1 cellular context compared by ENCODE assay signal in the genomic region with DNA sequence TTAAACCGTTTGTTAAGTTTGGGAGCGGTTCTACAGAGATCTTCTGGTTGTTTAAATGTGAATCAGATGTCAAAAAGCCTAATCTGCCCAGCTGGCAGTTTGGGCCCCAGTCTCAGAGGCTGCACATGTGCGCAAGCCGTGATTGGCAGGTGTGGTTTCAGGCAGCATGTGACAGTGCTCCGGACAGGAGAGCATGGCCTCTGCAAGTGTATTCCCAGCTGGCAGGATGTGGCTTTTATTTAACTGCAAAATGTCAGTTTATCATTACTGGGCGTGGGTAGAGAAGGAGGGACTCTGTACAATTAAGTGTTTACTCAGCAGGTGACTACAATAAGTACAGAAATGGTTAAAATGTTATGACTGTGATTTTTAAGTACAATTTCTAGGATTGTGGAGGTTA.
A peak's percentile ranks its signal among the peaks of the same experiment; 100 is the strongest.
TF ChIP-seq lines count a peak whose summit lies in the region.

No MANE protein-coding gene starts in this region.

TF ChIP-seq in K562, 482 proteins besides CTCF, POLR2A, EP300 and RAD21 (continued from another document and continues in another):
- TF ChIP-seq FOXJ3 (CRISPR knock-in tag; IDR thresholded peaks at IDR 0.05), result no peak
- TF ChIP-seq SIRT6 (IDR thresholded peaks at IDR 0.05; ENCODE audit: low read depth, low read length), result no peak
- no peak for TF ChIP-seq CCNT2 (IDR thresholded peaks at IDR 0.05; ENCODE audit: borderline replicate concordance, extremely low read depth, insufficient read length, low read depth, low read length)
- TF ChIP-seq, protein P1, sequence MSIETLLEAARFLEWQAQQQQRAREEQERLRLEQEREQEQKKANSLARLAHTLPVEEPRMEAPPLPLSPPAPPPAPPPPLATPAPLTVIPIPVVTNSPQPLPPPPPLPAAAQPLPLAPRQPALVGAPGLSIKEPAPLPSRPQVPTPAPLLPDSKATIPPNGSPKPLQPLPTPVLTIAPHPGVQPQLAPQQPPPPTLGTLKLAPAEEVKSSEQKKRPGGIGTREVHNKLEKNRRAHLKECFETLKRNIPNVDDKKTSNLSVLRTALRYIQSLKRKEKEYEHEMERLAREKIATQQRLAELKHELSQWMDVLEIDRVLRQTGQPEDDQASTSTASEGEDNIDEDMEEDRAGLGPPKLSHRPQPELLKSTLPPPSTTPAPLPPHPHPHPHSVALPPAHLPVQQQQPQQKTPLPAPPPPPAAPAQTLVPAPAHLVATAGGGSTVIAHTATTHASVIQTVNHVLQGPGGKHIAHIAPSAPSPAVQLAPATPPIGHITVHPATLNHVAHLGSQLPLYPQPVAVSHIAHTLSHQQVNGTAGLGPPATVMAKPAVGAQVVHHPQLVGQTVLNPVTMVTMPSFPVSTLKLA (conservative IDR thresholded peaks at IDR 0.05), result peak in 1 of 2 experiments; percentile 40; a peak in 1 of 4 replicates
- TF ChIP-seq MEIS2 (IDR thresholded peaks at IDR 0.05; ENCODE audit: partially characterized antibody), result peak; percentile 65
- TF ChIP-seq TAF9B (IDR thresholded peaks at IDR 0.05; ENCODE audit: partially characterized antibody), result no peak
- TF ChIP-seq ZNF217 (CRISPR knock-in tag; IDR thresholded peaks at IDR 0.05), result no peak
- no peak for TF ChIP-seq TGIF2 (CRISPR knock-in tag; IDR thresholded peaks at IDR 0.05)
- TF ChIP-seq TCF7 (IDR thresholded peaks at IDR 0.05; ENCODE audit: borderline replicate concordance), result no peak
- TF ChIP-seq, protein P2, sequence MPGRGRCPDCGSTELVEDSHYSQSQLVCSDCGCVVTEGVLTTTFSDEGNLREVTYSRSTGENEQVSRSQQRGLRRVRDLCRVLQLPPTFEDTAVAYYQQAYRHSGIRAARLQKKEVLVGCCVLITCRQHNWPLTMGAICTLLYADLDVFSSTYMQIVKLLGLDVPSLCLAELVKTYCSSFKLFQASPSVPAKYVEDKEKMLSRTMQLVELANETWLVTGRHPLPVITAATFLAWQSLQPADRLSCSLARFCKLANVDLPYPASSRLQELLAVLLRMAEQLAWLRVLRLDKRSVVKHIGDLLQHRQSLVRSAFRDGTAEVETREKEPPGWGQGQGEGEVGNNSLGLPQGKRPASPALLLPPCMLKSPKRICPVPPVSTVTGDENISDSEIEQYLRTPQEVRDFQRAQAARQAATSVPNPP (IDR thresholded peaks at IDR 0.05; ENCODE audit: borderline replicate concordance, insufficient read depth, insufficient read length), result no peak
- TF ChIP-seq ELK3 (CRISPR knock-in tag; IDR thresholded peaks at IDR 0.05), result no peak
- 0 out of 2 replicates have a peak, but pooled peaks have one; percentile 20 for TF ChIP-seq CBFA2T2 (conservative IDR thresholded peaks at IDR 0.05)
- TF ChIP-seq ZNF699 (CRISPR knock-in tag; IDR thresholded peaks at IDR 0.05; ENCODE audit: insufficient replicate concordance), result no peak
- TF ChIP-seq FUS (optimal IDR thresholded peaks at IDR 0.05; ENCODE audit: low read depth, low read length), result no peak
- peak; percentile 86 for TF ChIP-seq ETV1 (tag; conservative IDR thresholded peaks at IDR 0.05; ENCODE audit: low read depth)
- TF ChIP-seq, protein P3, sequence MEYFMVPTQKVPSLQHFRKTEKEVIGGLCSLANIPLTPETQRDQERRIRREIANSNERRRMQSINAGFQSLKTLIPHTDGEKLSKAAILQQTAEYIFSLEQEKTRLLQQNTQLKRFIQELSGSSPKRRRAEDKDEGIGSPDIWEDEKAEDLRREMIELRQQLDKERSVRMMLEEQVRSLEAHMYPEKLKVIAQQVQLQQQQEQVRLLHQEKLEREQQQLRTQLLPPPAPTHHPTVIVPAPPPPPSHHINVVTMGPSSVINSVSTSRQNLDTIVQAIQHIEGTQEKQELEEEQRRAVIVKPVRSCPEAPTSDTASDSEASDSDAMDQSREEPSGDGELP (CRISPR knock-in tag; IDR thresholded peaks at IDR 0.05; ENCODE audit: borderline replicate concordance), result peak; percentile 63; the same call in 1 of the 2 replicates
- no peak for TF ChIP-seq DDX20 (tag; IDR thresholded peaks at IDR 0.05; ENCODE audit: low read depth)
- TF ChIP-seq ZNF589 (CRISPR knock-in tag; IDR thresholded peaks at IDR 0.05; ENCODE audit: low read depth), result 0 out of 2 replicates have a peak, but pooled peaks have one; percentile 28
- peak; percentile 89 for TF ChIP-seq PKNOX1 (IDR thresholded peaks at IDR 0.05)
- TF ChIP-seq ZNF347 (CRISPR knock-in tag; IDR thresholded peaks at IDR 0.05; ENCODE audit: low read depth), result no peak
- TF ChIP-seq FOSL1 (tag; conservative IDR thresholded peaks at IDR 0.05), result no peak
- no peak for TF ChIP-seq SUPT5H (IDR thresholded peaks at IDR 0.05)
- TF ChIP-seq HOXB6 (CRISPR knock-in tag; IDR thresholded peaks at IDR 0.05; ENCODE audit: borderline replicate concordance), result no peak
- TF ChIP-seq PTRF (tag; IDR thresholded peaks at IDR 0.05), result no peak
- no peak for TF ChIP-seq ZNF277 (CRISPR knock-in tag; IDR thresholded peaks at IDR 0.05; ENCODE audit: borderline replicate concordance)
- no peak for TF ChIP-seq ZNF707 (CRISPR knock-in tag; conservative IDR thresholded peaks at IDR 0.05)
- no peak for TF ChIP-seq MBD2 (IDR thresholded peaks at IDR 0.05; ENCODE audit: borderline replicate concordance, low read depth)
- TF ChIP-seq ZKSCAN1 (IDR thresholded peaks at IDR 0.05; ENCODE audit: low read depth, low read length), result no peak
- TF ChIP-seq, protein P4, sequence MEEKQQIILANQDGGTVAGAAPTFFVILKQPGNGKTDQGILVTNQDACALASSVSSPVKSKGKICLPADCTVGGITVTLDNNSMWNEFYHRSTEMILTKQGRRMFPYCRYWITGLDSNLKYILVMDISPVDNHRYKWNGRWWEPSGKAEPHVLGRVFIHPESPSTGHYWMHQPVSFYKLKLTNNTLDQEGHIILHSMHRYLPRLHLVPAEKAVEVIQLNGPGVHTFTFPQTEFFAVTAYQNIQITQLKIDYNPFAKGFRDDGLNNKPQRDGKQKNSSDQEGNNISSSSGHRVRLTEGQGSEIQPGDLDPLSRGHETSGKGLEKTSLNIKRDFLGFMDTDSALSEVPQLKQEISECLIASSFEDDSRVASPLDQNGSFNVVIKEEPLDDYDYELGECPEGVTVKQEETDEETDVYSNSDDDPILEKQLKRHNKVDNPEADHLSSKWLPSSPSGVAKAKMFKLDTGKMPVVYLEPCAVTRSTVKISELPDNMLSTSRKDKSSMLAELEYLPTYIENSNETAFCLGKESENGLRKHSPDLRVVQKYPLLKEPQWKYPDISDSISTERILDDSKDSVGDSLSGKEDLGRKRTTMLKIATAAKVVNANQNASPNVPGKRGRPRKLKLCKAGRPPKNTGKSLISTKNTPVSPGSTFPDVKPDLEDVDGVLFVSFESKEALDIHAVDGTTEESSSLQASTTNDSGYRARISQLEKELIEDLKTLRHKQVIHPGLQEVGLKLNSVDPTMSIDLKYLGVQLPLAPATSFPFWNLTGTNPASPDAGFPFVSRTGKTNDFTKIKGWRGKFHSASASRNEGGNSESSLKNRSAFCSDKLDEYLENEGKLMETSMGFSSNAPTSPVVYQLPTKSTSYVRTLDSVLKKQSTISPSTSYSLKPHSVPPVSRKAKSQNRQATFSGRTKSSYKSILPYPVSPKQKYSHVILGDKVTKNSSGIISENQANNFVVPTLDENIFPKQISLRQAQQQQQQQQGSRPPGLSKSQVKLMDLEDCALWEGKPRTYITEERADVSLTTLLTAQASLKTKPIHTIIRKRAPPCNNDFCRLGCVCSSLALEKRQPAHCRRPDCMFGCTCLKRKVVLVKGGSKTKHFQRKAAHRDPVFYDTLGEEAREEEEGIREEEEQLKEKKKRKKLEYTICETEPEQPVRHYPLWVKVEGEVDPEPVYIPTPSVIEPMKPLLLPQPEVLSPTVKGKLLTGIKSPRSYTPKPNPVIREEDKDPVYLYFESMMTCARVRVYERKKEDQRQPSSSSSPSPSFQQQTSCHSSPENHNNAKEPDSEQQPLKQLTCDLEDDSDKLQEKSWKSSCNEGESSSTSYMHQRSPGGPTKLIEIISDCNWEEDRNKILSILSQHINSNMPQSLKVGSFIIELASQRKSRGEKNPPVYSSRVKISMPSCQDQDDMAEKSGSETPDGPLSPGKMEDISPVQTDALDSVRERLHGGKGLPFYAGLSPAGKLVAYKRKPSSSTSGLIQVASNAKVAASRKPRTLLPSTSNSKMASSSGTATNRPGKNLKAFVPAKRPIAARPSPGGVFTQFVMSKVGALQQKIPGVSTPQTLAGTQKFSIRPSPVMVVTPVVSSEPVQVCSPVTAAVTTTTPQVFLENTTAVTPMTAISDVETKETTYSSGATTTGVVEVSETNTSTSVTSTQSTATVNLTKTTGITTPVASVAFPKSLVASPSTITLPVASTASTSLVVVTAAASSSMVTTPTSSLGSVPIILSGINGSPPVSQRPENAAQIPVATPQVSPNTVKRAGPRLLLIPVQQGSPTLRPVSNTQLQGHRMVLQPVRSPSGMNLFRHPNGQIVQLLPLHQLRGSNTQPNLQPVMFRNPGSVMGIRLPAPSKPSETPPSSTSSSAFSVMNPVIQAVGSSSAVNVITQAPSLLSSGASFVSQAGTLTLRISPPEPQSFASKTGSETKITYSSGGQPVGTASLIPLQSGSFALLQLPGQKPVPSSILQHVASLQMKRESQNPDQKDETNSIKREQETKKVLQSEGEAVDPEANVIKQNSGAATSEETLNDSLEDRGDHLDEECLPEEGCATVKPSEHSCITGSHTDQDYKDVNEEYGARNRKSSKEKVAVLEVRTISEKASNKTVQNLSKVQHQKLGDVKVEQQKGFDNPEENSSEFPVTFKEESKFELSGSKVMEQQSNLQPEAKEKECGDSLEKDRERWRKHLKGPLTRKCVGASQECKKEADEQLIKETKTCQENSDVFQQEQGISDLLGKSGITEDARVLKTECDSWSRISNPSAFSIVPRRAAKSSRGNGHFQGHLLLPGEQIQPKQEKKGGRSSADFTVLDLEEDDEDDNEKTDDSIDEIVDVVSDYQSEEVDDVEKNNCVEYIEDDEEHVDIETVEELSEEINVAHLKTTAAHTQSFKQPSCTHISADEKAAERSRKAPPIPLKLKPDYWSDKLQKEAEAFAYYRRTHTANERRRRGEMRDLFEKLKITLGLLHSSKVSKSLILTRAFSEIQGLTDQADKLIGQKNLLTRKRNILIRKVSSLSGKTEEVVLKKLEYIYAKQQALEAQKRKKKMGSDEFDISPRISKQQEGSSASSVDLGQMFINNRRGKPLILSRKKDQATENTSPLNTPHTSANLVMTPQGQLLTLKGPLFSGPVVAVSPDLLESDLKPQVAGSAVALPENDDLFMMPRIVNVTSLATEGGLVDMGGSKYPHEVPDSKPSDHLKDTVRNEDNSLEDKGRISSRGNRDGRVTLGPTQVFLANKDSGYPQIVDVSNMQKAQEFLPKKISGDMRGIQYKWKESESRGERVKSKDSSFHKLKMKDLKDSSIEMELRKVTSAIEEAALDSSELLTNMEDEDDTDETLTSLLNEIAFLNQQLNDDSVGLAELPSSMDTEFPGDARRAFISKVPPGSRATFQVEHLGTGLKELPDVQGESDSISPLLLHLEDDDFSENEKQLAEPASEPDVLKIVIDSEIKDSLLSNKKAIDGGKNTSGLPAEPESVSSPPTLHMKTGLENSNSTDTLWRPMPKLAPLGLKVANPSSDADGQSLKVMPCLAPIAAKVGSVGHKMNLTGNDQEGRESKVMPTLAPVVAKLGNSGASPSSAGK (IDR thresholded peaks at IDR 0.05), result peak; percentile 39; the same call in 1 of the 2 replicates
- peak; percentile 64 for TF ChIP-seq L3MBTL2 (IDR thresholded peaks at IDR 0.05)
- TF ChIP-seq CBX1 (IDR thresholded peaks at IDR 0.05; ENCODE audit: low read depth), result no peak
- 0 out of 2 replicates have a peak, but pooled peaks have one; percentile 18 for TF ChIP-seq HMBOX1 (IDR thresholded peaks at IDR 0.05)
- no peak for TF ChIP-seq DPF2 (IDR thresholded peaks at IDR 0.05)
- TF ChIP-seq NKRF (IDR thresholded peaks at IDR 0.05; ENCODE audit: borderline replicate concordance), result no peak
- TF ChIP-seq POLR2B (IDR thresholded peaks at IDR 0.05; ENCODE audit: low read depth, partially characterized antibody), result no peak
- TF ChIP-seq HDAC3 (IDR thresholded peaks at IDR 0.05; ENCODE audit: borderline replicate concordance, partially characterized antibody), result no peak
